ENCODE assay signal across 16 cellular contexts in the genomic region with DNA sequence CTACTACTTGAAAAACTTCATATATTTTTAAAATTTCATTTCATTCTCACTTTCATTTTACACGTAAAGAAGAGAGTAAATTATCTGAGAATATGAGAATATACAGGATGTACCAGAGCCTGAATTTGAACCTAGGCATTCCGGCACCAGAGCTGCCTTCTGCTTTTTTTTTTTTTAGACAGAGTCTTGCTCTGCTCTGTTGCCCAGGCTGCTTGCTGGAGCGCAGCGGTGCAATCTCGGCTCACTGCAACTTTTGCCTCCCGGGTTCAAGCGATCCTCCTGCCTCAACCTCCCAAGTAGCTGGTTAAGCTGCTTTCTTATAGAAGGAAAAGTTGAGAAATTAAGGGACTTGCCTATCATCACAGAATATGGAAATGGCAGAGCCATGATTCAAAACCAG.
DNase-seq lines count a peak whose midpoint lies in the region; ATAC-seq, FAIRE-seq and TF ChIP-seq lines count a peak whose summit lies in the region.
"Had no signal": no experiment of that assay in that cellular context is flagged by ENCODE, and none has a peak within 500 bp of the region (broad histone marks: within the 10 kb centered on the region; RNA-seq: fewer than 3 reads in every experiment).

No MANE protein-coding gene starts in this region.

- no peaks in the 10 kb centered on the region for H3K27me3 Mint-ChIP-seq in activated CD4-positive, alpha-beta memory T cell treated with anti-CD3 and anti-CD28 coated beads, Interleukin-2, amount 10 ng/mL, durations not matched to agents 7 days and 5 days

- no peak for TF ChIP-seq RAD21 in GM12878 (IDR thresholded peaks at IDR 0.05; ENCODE audit: insufficient read depth, low read depth, low read length)

- in situ Hi-C loops in GM12878 (cut with MboI), result no loop called here

- TF ChIP-seq CTCF in GM12878 (IDR thresholded peaks at IDR 0.05 in 2 of 3, conservative IDR thresholded peaks at IDR 0.05 in 1 of 3; ENCODE audit: control insufficient read depth in 2 of 3, extremely low read depth in 1 of 3, insufficient read depth in 1 of 3, low read depth in 3 of 3, low read length in 3 of 3), result no peak

- no peak overlapping the region for H3K27ac ChIP-seq in GM12878 (ENCODE audit: control insufficient read depth, insufficient read depth)
- H3K27ac ChIP-seq: neural progenitor cell, right lobe of liver, upper lobe of right lung had no signal

- no peaks in the 10 kb centered on the region for H3K36me3 Mint-ChIP-seq in activated CD4-positive, alpha-beta memory T cell treated with anti-CD3 and anti-CD28 coated beads, Interleukin-2, amount 10 ng/mL, durations not matched to agents 7 days and 5 days (ENCODE audit: low read depth)
- H3K36me3 Mint-ChIP-seq: neural progenitor cell; stimulated activated effector memory CD8-positive, alpha-beta T cell treated with anti-CD3 and anti-CD28 coated beads, Interleukin-12 subunit alpha, Interleukin-12 subunit beta, amount 100 ng/mL, for 72 hours had no signal

- no peaks in the 10 kb centered on the region for H3K9me3 Mint-ChIP-seq in activated CD4-positive, alpha-beta memory T cell treated with anti-CD3 and anti-CD28 coated beads, Interleukin-2, amount 10 ng/mL, durations not matched to agents 7 days and 5 days
- H3K9me3 Mint-ChIP-seq: stimulated activated effector memory CD8-positive, alpha-beta T cell treated with anti-CD3 and anti-CD28 coated beads, Interleukin-12 subunit alpha, Interleukin-12 subunit beta, amount 100 ng/mL, for 72 hours had no signal

- peak; percentile 25 for DNase-seq in GM12878 (ENCODE audit: low read depth, low spot score)
- DNase-seq in NCI-H510A treated with DMSO at 0.1 percent for 48 hours (lab: John Stamatoyannopoulos, UW), result no peak
- no peak for DNase-seq in T-helper 9 cell
- DNase-seq in NCI-H69 (lab: John Stamatoyannopoulos, UW), result no peak
- DNase-seq in activated CD4-positive, alpha-beta memory T cell treated with anti-CD3 and anti-CD28 coated beads, Interleukin-2, amount 10 ng/mL, durations not matched to agents 7 days and 5 days, result no peak
- DNase-seq: activated naive CD4-positive, alpha-beta T cell treated with anti-CD3 and anti-CD28 coated beads, Interleukin-2, amount 50 U/mL, for 16 hours; NCI-H1048; right lobe of liver; stimulated activated CD4-positive, alpha-beta T cell treated with anti-CD3 and anti-CD28 coated beads, Interleukin-4, amount 100 ng/mL, for 24 hours; upper lobe of right lung had no signal

- peaks cover 24% of the 10 kb centered on the region for H3K4me1 ChIP-seq in GM12878 (ENCODE audit: control insufficient read depth, insufficient read depth, low read length)
- H3K4me1 ChIP-seq: neural progenitor cell, right lobe of liver, upper lobe of right lung had no signal

- no peaks in the 10 kb centered on the region for H3K36me3 ChIP-seq in GM12878 (ENCODE audit: control insufficient read depth in 2 of 2, insufficient read depth in 2 of 2, low read length in 1 of 2)
- H3K36me3 ChIP-seq: neural progenitor cell, right lobe of liver, upper lobe of right lung had no signal

- under 1% methylated on average over 7 of the region's 7 CpGs for WGBS in GM12878 (ENCODE audit: insufficient coverage, insufficient replicate concordance, low lambda C conversion rate, missing lambda C conversion rate)

- H3K9ac ChIP-seq in GM12878 (ENCODE audit: control insufficient read depth, insufficient read depth, low read length), result no peak overlapping the region
- H3K9ac ChIP-seq: neural progenitor cell had no signal

- no peak for TF ChIP-seq POLR2A in GM12878 (IDR thresholded peaks at IDR 0.05; ENCODE audit: low read depth, low read length)

- SMC1A ChIA-PET in GM12878 (lab: Charles Lee; ENCODE audit: uncharacterized antibody, unreplicated experiment), result interaction anchor here (0.6 to 1.5 kb wide), 7 partner anchors 13 to 485 kb away, joined by 3 to 5 read pairs (median 4); no protein-coding TSS in a partner anchor

- H2AFZ ChIP-seq in GM12878 (ENCODE audit: control insufficient read depth, low read depth, low read length), result no peak overlapping the region

- FAIRE-seq in GM12878 (lab: Jason Lieb, UNC), result peak; percentile 44
- FAIRE-seq: HepG2 had no signal

- intact Hi-C loops in GM12878 (cut with micrococcal nuclease; ENCODE audit: unreplicated experiment), result no loop called here

- H3K4me1 Mint-ChIP-seq in activated CD4-positive, alpha-beta memory T cell treated with anti-CD3 and anti-CD28 coated beads, Interleukin-2, amount 10 ng/mL, durations not matched to agents 7 days and 5 days, result peaks cover 2% of the 10 kb centered on the region
- H3K4me1 Mint-ChIP-seq: stimulated activated effector memory CD8-positive, alpha-beta T cell treated with anti-CD3 and anti-CD28 coated beads, Interleukin-12 subunit alpha, Interleukin-12 subunit beta, amount 100 ng/mL, for 72 hours had no signal

- BruUV-seq in GM12878 (replicated peaks; lab: Mats Ljungman, UMichigan), result no TSS peak

- no peaks in the 10 kb centered on the region; the same call in 2 of the 3 replicates for H3K9me3 ChIP-seq in GM12878 (replicated peaks; ENCODE audit: control insufficient read depth, insufficient read depth, low read length)
- H3K9me3 ChIP-seq: right lobe of liver, upper lobe of right lung had no signal

- peak overlapping the region; percentile 56; the same call in 1 of the 2 replicates for H3K4me3 ChIP-seq in GM12878
- H3K4me3 ChIP-seq: neural progenitor cell, right lobe of liver, upper lobe of right lung had no signal

- no peaks in the 10 kb centered on the region for H4K20me1 ChIP-seq in GM12878 (ENCODE audit: control insufficient read depth, insufficient read depth)

- ATAC-seq in GM18861 (IDR thresholded peaks at IDR 0.05; ENCODE audit: unreplicated experiment), result peak; percentile 33
- ATAC-seq in GM21528 (IDR thresholded peaks at IDR 0.05; ENCODE audit: low FRiP score, unreplicated experiment), result peak; percentile 57
- ATAC-seq in HG03135 (IDR thresholded peaks at IDR 0.05; ENCODE audit: unreplicated experiment), result peak; percentile 55
- peak; percentile 84 for ATAC-seq in GM12878
- ATAC-seq: right lobe of liver, upper lobe of right lung had no signal

- RAD21 ChIA-PET in GM12878 (lab: Charles Lee; ENCODE audit: unreplicated experiment), result interaction anchor here (1.1 to 2.0 kb wide), 3 partner anchors 46 to 125 kb away, joined by 3 to 6 read pairs (median 3); no protein-coding TSS in a partner anchor

- no peak overlapping the region for H3K4me3 Mint-ChIP-seq in activated CD4-positive, alpha-beta memory T cell treated with anti-CD3 and anti-CD28 coated beads, Interleukin-2, amount 10 ng/mL, durations not matched to agents 7 days and 5 days
- H3K4me3 Mint-ChIP-seq: neural progenitor cell; stimulated activated effector memory CD8-positive, alpha-beta T cell treated with anti-CD3 and anti-CD28 coated beads, Interleukin-12 subunit alpha, Interleukin-12 subunit beta, amount 100 ng/mL, for 72 hours had no signal

- CTCF ChIA-PET in GM12878 (lab: Yijun Ruan, JAX), result interaction anchor here (1.0 kb wide), 1 partner anchor 18 kb away, joined by 3 read pairs; no protein-coding TSS in a partner anchor
- CTCF ChIA-PET in activated CD4-positive, alpha-beta memory T cell treated with anti-CD3 and anti-CD28 coated beads, Interleukin-2, amount 10 ng/mL, durations not matched to agents 7 days and 5 days (lab: Charles Lee), result no interaction called here

- H3K27me3 ChIP-seq in GM12878 (replicated peaks in 1 of 2; ENCODE audit: control insufficient read depth in 2 of 2, insufficient read depth in 2 of 2, low read length in 1 of 2), result no peaks in the 10 kb centered on the region
- H3K27me3 ChIP-seq: neural progenitor cell, right lobe of liver, upper lobe of right lung had no signal

- POLR2A ChIA-PET in GM12878 (lab: Charles Lee), result no interaction called here
- POLR2A ChIA-PET in activated CD4-positive, alpha-beta memory T cell treated with anti-CD3 and anti-CD28 coated beads, Interleukin-2, amount 10 ng/mL, durations not matched to agents 7 days and 5 days (lab: Charles Lee), result no interaction called here

- TF ChIP-seq EP300 in GM12878 (IDR thresholded peaks at IDR 0.05; ENCODE audit: borderline replicate concordance in 1 of 2, control insufficient read depth in 1 of 2, low read depth in 2 of 2, low read length in 2 of 2), result no peak

- no peaks in the 10 kb centered on the region for H3K79me2 ChIP-seq in GM12878 (ENCODE audit: control insufficient read depth, insufficient read depth, low read length)

- peak overlapping the region; percentile 83 for H3K4me2 ChIP-seq in GM12878 (ENCODE audit: control insufficient read depth, insufficient read depth)
- H3K4me2 ChIP-seq: neural progenitor cell had no signal

- no peak overlapping the region for H3K27ac Mint-ChIP-seq in activated CD4-positive, alpha-beta memory T cell treated with anti-CD3 and anti-CD28 coated beads, Interleukin-2, amount 10 ng/mL, durations not matched to agents 7 days and 5 days
- H3K27ac Mint-ChIP-seq: neural progenitor cell; stimulated activated effector memory CD8-positive, alpha-beta T cell treated with anti-CD3 and anti-CD28 coated beads, Interleukin-12 subunit alpha, Interleukin-12 subunit beta, amount 100 ng/mL, for 72 hours had no signal

TF ChIP-seq in GM12878, 131 proteins besides CTCF, POLR2A, EP300 and RAD21 (continues in another document):
- TF ChIP-seq DPF2 (IDR thresholded peaks at IDR 0.05) (no peak), MYC (IDR thresholded peaks at IDR 0.05; ENCODE audit: insufficient read depth, insufficient read length, insufficient replicate concordance, low read length, severe bottlenecking) (no peak), PAX8 (IDR thresholded peaks at IDR 0.05) (no peak), ZNF384 (IDR thresholded peaks at IDR 0.05; ENCODE audit: borderline replicate concordance, low read depth, low read length) (peak; percentile 88), MEF2A (IDR thresholded peaks at IDR 0.05; ENCODE audit: insufficient read depth, low read depth, low read length) (0 out of 2 replicates have a peak, but pooled peaks have one; percentile 18), ATF2 (IDR thresholded peaks at IDR 0.05; ENCODE audit: low read length) (0 out of 2 replicates have a peak, but pooled peaks have one; percentile 4), SPI1 (IDR thresholded peaks at IDR 0.05; ENCODE audit: borderline replicate concordance, insufficient read depth, low read depth, low read length) (peak; percentile 24; the same call in 1 of the 2 replicates), EGR1 (IDR thresholded peaks at IDR 0.05; ENCODE audit: borderline replicate concordance in 1 of 2, low read depth in 2 of 2, low read length in 2 of 2) (0 out of 3 replicates have a peak, but pooled peaks of 1 of the 2 experiments have one; percentile 6)

Comparison
In these comparisons a context has a peak if more than half of its experiments do, and no peak if none do; other contexts are left out.
1. ATAC-seq: peak in every context shown above with its lines; median percentile 84 in GM12878; 57 in GM21528; 55 in HG03135; 33 in GM18861.